26 cellular contexts compared by ENCODE assay signal in the genomic region with DNA sequence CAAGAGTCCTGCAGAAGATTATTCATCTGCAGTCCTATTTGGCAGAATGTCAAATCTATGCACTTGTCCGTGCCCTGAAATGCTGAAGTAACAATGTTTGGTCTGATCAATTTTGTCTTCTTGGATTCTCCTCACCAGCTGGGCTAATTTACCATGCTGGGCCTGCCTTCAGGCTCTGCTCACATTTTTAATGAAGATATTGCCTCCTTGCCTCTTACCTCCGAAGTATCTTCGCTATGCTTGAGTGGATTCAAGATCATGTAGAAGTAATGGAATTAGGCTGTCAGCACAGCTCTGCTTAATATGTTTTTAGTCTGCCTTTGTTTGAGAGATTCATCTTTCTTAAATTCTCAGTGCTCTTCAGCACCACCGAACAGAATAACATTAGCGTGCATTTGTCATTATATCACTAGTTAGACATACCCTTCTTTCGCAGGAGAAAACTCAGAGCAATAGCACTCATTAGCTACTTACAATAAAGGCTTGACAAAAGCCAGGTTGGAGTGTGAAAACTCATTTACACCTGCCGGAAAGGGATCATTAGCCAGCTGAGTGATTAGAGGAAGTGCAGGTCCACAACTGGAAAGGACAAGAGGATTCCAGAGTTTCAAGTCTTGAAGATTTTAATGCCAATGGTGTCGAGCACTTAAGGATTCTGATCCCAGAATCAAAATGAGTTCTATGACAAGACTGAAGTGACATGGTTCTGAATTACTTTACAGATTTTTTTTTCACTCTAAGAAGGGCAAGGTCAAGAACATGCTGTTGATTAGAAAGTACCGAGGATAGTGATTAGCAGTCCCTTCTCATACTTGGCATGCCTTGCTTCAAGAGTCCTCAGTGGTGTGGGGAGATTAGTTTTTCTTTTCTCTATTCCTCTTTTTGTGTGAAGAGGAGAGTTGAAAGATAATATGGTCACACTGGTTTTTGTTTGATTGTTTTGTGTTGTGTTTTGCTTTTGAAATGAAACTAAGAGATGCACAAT.
"Had no signal": no experiment of that assay in that cellular context is flagged by ENCODE, and none has a peak within 500 bp of the region (broad histone marks: within the 10 kb centered on the region; RNA-seq: fewer than 3 reads in every experiment).

No MANE protein-coding gene starts in this region.

- H3K4me3 ChIP-seq: adrenal gland, body of pancreas, gastroesophageal sphincter, hepatocyte, neural progenitor cell, suprapubic skin, tibial artery had no signal

- DNase-seq: activated CD4-positive, alpha-beta T cell treated with anti-CD3 and anti-CD28 coated beads for 36 hours; activated CD4-positive, CD25-positive, alpha-beta regulatory T cell; activated CD8-positive, alpha-beta memory T cell treated with anti-CD3 and anti-CD28 coated beads, Interleukin-2, amount 10 ng/mL, durations not matched to agents 7 days and 5 days; activated CD8-positive, alpha-beta T cell treated with anti-CD3 and anti-CD28 coated beads, Interleukin-2, amount 10 ng/mL, durations not matched to agents 7 days and 5 days; activated naive CD4-positive, alpha-beta T cell; activated naive CD8-positive, alpha-beta T cell treated with anti-CD3 and anti-CD28 coated beads for 36 hours; activated T-cell treated with anti-CD3 and anti-CD28 coated beads, Interleukin-2, amount 50 U/mL, for 48 hours; adrenal gland; aorta; body of pancreas; cortex of kidney; effector memory CD8-positive, alpha-beta T cell; islet precursor cell; naive thymus-derived CD8-positive, alpha-beta T cell; occipital lobe; right cardiac atrium; stimulated activated CD4-positive, alpha-beta T cell treated with anti-CD3 and anti-CD28 coated beads, Interleukin-15, amount 100 ng/mL, for 24 hours; stimulated activated CD4-positive, alpha-beta T cell treated with anti-CD3 and anti-CD28 coated beads, Interleukin-2, amount 100 ng/mL, for 24 hours; stimulated activated naive CD4-positive, alpha-beta T cell; T-helper 2 cell; tibial artery had no signal

- ATAC-seq: activated CD4-positive, alpha-beta T cell treated with anti-CD3 and anti-CD28 coated beads for 36 hours; activated CD8-positive, alpha-beta memory T cell treated with anti-CD3 and anti-CD28 coated beads, Interleukin-2, amount 10 ng/mL, durations not matched to agents 7 days and 5 days; activated CD8-positive, alpha-beta T cell treated with anti-CD3 and anti-CD28 coated beads, Interleukin-2, amount 10 ng/mL, durations not matched to agents 7 days and 5 days; body of pancreas; effector memory CD8-positive, alpha-beta T cell; gastroesophageal sphincter; naive thymus-derived CD8-positive, alpha-beta T cell; right cardiac atrium had no signal

- H3K9me3 ChIP-seq: adrenal gland, body of pancreas, gastroesophageal sphincter, suprapubic skin, tibial artery had no signal

- H3K27ac ChIP-seq: adrenal gland, body of pancreas, gastroesophageal sphincter, hepatocyte, neural progenitor cell, parathyroid adenoma, suprapubic skin, tibial artery had no signal

- H3K36me3 ChIP-seq: adrenal gland, gastroesophageal sphincter, neural progenitor cell, suprapubic skin, tibial artery had no signal

- H3K27me3 ChIP-seq: adrenal gland, body of pancreas, gastroesophageal sphincter, hepatocyte, neural progenitor cell, suprapubic skin, tibial artery had no signal
